Comparison of ENCODE assay signal across 22 cellular contexts in the genomic region with DNA sequence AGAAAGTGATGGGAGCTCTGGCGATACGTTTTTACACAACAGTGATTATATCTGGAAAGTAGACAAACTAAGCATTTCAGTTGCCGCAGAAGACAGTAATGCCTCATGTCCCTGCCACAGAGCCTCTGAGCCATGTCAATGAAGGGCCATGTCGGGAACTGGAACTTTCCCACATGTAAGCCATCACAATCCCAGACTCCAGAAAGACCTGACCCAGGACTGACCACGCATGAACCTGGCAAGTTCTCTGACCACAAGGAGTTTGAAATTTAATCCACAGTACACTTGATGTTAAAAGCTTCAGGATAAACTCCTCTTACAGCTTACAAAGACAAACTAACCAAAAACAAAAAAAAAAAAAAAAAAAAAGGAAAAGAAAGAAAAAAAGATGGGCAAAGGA.
"Had no signal": no experiment of that assay in that cellular context is flagged by ENCODE, and none has a peak within 500 bp of the region (broad histone marks: within the 10 kb centered on the region; RNA-seq: fewer than 3 reads in every experiment).

No MANE protein-coding gene starts in this region.

- H3K9me3 Mint-ChIP-seq: naive thymus-derived CD4-positive, alpha-beta T cell; natural killer cell; nephron; stimulated activated effector memory CD8-positive, alpha-beta T cell treated with anti-CD3 and anti-CD28 coated beads, Interleukin-12 subunit alpha, Interleukin-12 subunit beta, amount 100 ng/mL, for 72 hours; stimulated activated naive B cell treated with anti-CD40 and anti-IgM and Interleukin-4, amounts not matched to agents 10 μg/mL and 1 μg/mL and 100 μg/mL, for 72 hours; stimulated activated naive CD8-positive, alpha-beta T cell treated with anti-CD3 and anti-CD28 coated beads, Interleukin-15, Interleukin-2, amounts not matched to agents 100 ng/mL and 50 ng/mL, for 24 hours had no signal

- H3K4me3 Mint-ChIP-seq: naive thymus-derived CD4-positive, alpha-beta T cell; natural killer cell; nephron; stimulated activated effector memory CD8-positive, alpha-beta T cell treated with anti-CD3 and anti-CD28 coated beads, Interleukin-12 subunit alpha, Interleukin-12 subunit beta, amount 100 ng/mL, for 72 hours; stimulated activated naive B cell treated with anti-CD40 and anti-IgM and Interleukin-4, amounts not matched to agents 10 μg/mL and 1 μg/mL and 100 μg/mL, for 72 hours; stimulated activated naive CD8-positive, alpha-beta T cell treated with anti-CD3 and anti-CD28 coated beads, Interleukin-15, Interleukin-2, amounts not matched to agents 100 ng/mL and 50 ng/mL, for 24 hours had no signal

- H3K27me3 Mint-ChIP-seq: naive thymus-derived CD4-positive, alpha-beta T cell; stimulated activated naive B cell treated with anti-CD40 and anti-IgM and Interleukin-4, amounts not matched to agents 10 μg/mL and 1 μg/mL and 100 μg/mL, for 72 hours; stimulated activated naive CD8-positive, alpha-beta T cell treated with anti-CD3 and anti-CD28 coated beads, Interleukin-15, Interleukin-2, amounts not matched to agents 100 ng/mL and 50 ng/mL, for 24 hours had no signal

- DNase-seq: naive thymus-derived CD4-positive, alpha-beta T cell; natural killer cell; nucleus accumbens; pancreas; right cardiac atrium; right lobe of liver; sigmoid colon; small intestine; stimulated activated CD4-positive, alpha-beta T cell treated with anti-CD3 and anti-CD28 coated beads, Interleukin-15, amount 100 ng/mL, for 24 hours; stimulated activated CD4-positive, alpha-beta T cell treated with anti-CD3 and anti-CD28 coated beads, Interleukin-2, amount 100 ng/mL, for 24 hours; stimulated activated CD4-positive, alpha-beta T cell treated with anti-CD3 and anti-CD28 coated beads, Interleukin-2, amount 100 ng/mL, for 48 hours; stimulated activated CD4-positive, alpha-beta T cell treated with anti-CD3 and anti-CD28 coated beads, Interleukin-4, amount 100 ng/mL, for 24 hours; stimulated activated naive B cell treated with anti-CD40 and anti-IgM and Interleukin-4, amounts not matched to agents 10 μg/mL and 1 μg/mL and 100 μg/mL, for 72 hours; stimulated activated naive CD4-positive, alpha-beta T cell treated with Interleukin-2 at 50 U/mL for 16 hours; stomach; thyroid gland; trophoblast cell; upper lobe of left lung; uterus had no signal

- H3K36me3 Mint-ChIP-seq: natural killer cell; stimulated activated effector memory CD8-positive, alpha-beta T cell treated with anti-CD3 and anti-CD28 coated beads, Interleukin-12 subunit alpha, Interleukin-12 subunit beta, amount 100 ng/mL, for 72 hours; stimulated activated naive B cell treated with anti-CD40 and anti-IgM and Interleukin-4, amounts not matched to agents 10 μg/mL and 1 μg/mL and 100 μg/mL, for 72 hours had no signal

- H3K4me1 Mint-ChIP-seq: naive thymus-derived CD4-positive, alpha-beta T cell; natural killer cell; stimulated activated effector memory CD8-positive, alpha-beta T cell treated with anti-CD3 and anti-CD28 coated beads, Interleukin-12 subunit alpha, Interleukin-12 subunit beta, amount 100 ng/mL, for 72 hours; stimulated activated naive B cell treated with anti-CD40 and anti-IgM and Interleukin-4, amounts not matched to agents 10 μg/mL and 1 μg/mL and 100 μg/mL, for 72 hours had no signal

- FAIRE-seq: pancreas, small intestine had no signal

- H3K27ac Mint-ChIP-seq: naive thymus-derived CD4-positive, alpha-beta T cell; natural killer cell; nephron; stimulated activated effector memory CD8-positive, alpha-beta T cell treated with anti-CD3 and anti-CD28 coated beads, Interleukin-12 subunit alpha, Interleukin-12 subunit beta, amount 100 ng/mL, for 72 hours; stimulated activated naive B cell treated with anti-CD40 and anti-IgM and Interleukin-4, amounts not matched to agents 10 μg/mL and 1 μg/mL and 100 μg/mL, for 72 hours; stimulated activated naive CD8-positive, alpha-beta T cell treated with anti-CD3 and anti-CD28 coated beads, Interleukin-15, Interleukin-2, amounts not matched to agents 100 ng/mL and 50 ng/mL, for 24 hours had no signal
